In the genomic region with DNA sequence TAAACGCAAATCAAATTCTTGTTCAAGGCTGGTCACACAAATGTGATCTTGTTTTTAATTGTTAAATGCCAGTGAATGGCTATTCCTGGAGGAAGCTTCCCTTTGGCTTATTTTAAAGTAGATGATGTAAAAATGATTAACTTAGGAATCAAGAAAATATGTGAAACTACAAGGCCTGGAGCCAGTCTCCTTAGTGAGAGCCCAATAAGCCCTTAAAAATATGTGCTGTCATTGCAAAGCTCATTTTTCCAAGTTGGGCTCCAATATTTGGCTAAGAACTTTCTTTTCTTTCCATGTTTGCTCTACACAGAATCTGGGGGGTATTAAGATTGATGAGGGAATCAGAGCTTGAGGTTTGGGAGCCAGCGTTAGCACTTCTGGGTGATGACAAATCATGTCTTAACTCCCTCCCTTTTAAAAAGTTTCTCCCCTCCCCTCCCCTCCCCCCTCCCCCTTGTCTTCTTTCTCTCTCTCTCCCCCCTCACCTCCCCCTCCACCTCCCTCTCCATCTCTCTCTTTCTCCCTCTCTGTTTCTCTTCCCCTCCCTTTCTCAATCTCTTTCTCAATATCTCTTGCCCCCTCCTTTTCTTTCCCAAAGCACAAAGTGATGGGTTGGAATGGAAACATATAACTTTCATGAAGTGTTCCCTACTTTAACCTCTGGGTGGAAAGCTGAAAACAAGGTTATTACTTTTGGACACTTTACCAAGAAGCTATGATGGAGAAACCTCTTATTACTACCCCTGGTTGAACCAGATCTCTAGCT, we compare ENCODE assay signal across 21 cellular contexts.
"Had no signal": no experiment of that assay in that cellular context is flagged by ENCODE, and none has a peak within 500 bp of the region (broad histone marks: within the 10 kb centered on the region; RNA-seq: fewer than 3 reads in every experiment).

No MANE protein-coding gene starts in this region.

- H3K27me3 ChIP-seq: breast epithelium, hepatocyte, neutrophil had no signal

- H3K4me2 ChIP-seq: hepatocyte had no signal

- H3K27ac ChIP-seq: breast epithelium, hepatocyte, neutrophil had no signal

- ATAC-seq: activated CD4-positive, CD25-positive, alpha-beta regulatory T cell treated with anti-CD3 and anti-CD28 coated beads, Interleukin-2, amount 50 U/mL, for 24 hours; left lobe of liver; mucosa of descending colon; naive thymus-derived CD8-positive, alpha-beta T cell had no signal

- DNase-seq: activated CD4-positive, alpha-beta T cell treated with anti-CD3 and anti-CD28 coated beads, Interleukin-2, amount 50 U/mL, for 1 hour; activated CD8-positive, alpha-beta memory T cell treated with anti-CD3 and anti-CD28 coated beads for 24 hours; activated naive CD8-positive, alpha-beta T cell treated with anti-CD3 and anti-CD28 coated beads, Interleukin-2, amount 10 ng/mL, durations not matched to agents 7 days and 5 days; cerebellar nuclear complex; effector memory CD4-positive, alpha-beta T cell; islet precursor cell; mammary epithelial cell; mucosa of descending colon; naive thymus-derived CD8-positive, alpha-beta T cell; posterior cingulate gyrus; retina; small intestine; stimulated activated CD4-positive, alpha-beta T cell treated with anti-CD3 and anti-CD28 coated beads, Interleukin-4, amount 100 ng/mL, for 4 hours; stimulated activated CD8-positive, alpha-beta memory T cell treated with anti-CD3 and anti-CD28 coated beads, Interleukin-4, amount 100 ng/mL, for 48 hours; stimulated activated naive CD4-positive, alpha-beta T cell treated with Interleukin-2 at 50 U/mL for 16 hours; trophoblast cell had no signal

- H3K9me3 ChIP-seq: neutrophil had no signal

- H3K4me1 ChIP-seq: breast epithelium had no signal

- H3K4me3 ChIP-seq: breast epithelium, hepatocyte, mucosa of descending colon had no signal

- H2AFZ ChIP-seq: hepatocyte had no signal

- H3K36me3 ChIP-seq: breast epithelium, neutrophil had no signal
